Comparison of ENCODE assay signal across 15 cellular contexts in the genomic region with DNA sequence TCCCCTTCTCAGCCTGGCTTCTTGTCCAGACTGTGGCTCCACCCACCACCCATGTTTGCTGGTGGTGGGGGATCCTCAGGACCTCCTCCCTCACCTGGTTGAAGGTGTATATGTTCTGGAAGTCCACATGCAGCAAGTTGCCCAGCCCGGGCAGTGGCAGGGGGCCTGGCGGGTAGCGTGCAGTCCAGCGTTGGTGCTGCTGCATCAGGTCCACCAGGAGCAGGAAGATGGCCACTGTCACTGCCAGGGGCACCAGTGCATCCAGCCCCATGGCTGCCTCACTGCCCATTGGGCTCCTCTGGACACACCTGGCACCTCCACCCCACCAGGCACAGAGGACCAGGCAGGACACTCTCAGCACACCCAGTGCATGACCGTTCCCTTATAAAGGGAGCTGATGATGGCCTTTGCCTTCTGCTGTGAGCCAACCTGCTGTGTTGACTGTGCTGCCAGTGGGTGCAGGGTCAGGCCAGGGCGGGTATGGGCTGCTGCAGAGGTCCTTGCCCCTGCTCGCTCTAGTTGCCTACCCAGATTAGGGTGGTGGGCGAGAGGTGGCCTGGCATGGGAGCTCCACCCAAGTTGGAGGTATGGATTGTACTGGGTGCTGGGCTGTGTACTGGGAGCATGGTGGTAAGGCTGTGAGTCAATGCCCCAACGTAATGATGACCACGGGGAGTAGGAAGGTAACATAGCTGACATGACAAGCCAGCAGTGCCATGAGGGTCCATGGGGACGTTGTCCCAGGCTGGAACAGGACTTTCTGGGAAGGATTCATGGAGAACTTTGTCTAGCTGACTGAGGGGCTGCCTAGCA. TPM values are rescaled to one million over a fixed set of nuclear protein-coding genes. Genes with fewer than 3 reads are reported as not detected.
"Had no signal": no experiment of that assay in that cellular context is flagged by ENCODE, and none has a peak within 500 bp of the region (broad histone marks: within the 10 kb centered on the region; RNA-seq: fewer than 3 reads in every experiment).

No MANE protein-coding gene starts in this region.

- ATAC-seq: activated CD8-positive, alpha-beta memory T cell treated with anti-CD3 and anti-CD28 coated beads, Interleukin-2, amount 10 ng/mL, durations not matched to agents 7 days and 5 days; gastrocnemius medialis had no signal

- H3K27ac Mint-ChIP-seq: activated CD8-positive, alpha-beta memory T cell treated with anti-CD3 and anti-CD28 coated beads, Interleukin-2, amount 10 ng/mL, durations not matched to agents 7 days and 5 days had no signal

- DNase-seq: activated CD4-positive, alpha-beta T cell treated with anti-CD3 and anti-CD28 coated beads, Interleukin-2, amount 50 U/mL, for 4 hours; activated CD8-positive, alpha-beta memory T cell treated with anti-CD3 and anti-CD28 coated beads, Interleukin-2, amount 10 ng/mL, durations not matched to agents 7 days and 5 days; activated effector memory CD4-positive, alpha-beta T cell treated with anti-CD3 and anti-CD28 coated beads, Interleukin-2, amount 50 U/mL, for 16 hours; activated T-cell treated with anti-CD3 and anti-CD28 coated beads, Interleukin-2, amount 50 U/mL, for 1 hour; gastrocnemius medialis; mammary epithelial cell; naive B cell; stimulated activated CD4-positive, alpha-beta T cell treated with anti-CD3 and anti-CD28 coated beads, Interleukin-4, amount 100 ng/mL, for 4 hours; stimulated activated CD8-positive, alpha-beta memory T cell treated with anti-CD3 and anti-CD28 coated beads, Interleukin-4, amount 100 ng/mL, for 48 hours; stomach; testis had no signal

- H3K27ac ChIP-seq: gastrocnemius medialis, neutrophil, SJSA1, stomach, testis had no signal

- H3K9me3 ChIP-seq: gastrocnemius medialis, neutrophil, SJSA1, stomach, testis had no signal

- H3K27me3 Mint-ChIP-seq: activated CD8-positive, alpha-beta memory T cell treated with anti-CD3 and anti-CD28 coated beads, Interleukin-2, amount 10 ng/mL, durations not matched to agents 7 days and 5 days; naive B cell had no signal

- FAIRE-seq: islet of Langerhans had no signal

- H3K27me3 ChIP-seq: gastrocnemius medialis, neutrophil, SJSA1, stomach, testis had no signal

- H3K4me3 ChIP-seq: gastrocnemius medialis, SJSA1, stomach, testis had no signal

- H3K4me1 Mint-ChIP-seq: activated CD8-positive, alpha-beta memory T cell treated with anti-CD3 and anti-CD28 coated beads, Interleukin-2, amount 10 ng/mL, durations not matched to agents 7 days and 5 days; naive B cell had no signal

- H3K4me1 ChIP-seq: SJSA1, stomach, testis had no signal

- H3K36me3 ChIP-seq: gastrocnemius medialis, SJSA1 had no signal

- H3K4me3 Mint-ChIP-seq: activated CD8-positive, alpha-beta memory T cell treated with anti-CD3 and anti-CD28 coated beads, Interleukin-2, amount 10 ng/mL, durations not matched to agents 7 days and 5 days; naive B cell had no signal

- H3K9me3 Mint-ChIP-seq: naive B cell had no signal

RNA-seq across cellular contexts. Expression of gene CYP2D6, which starts 24.3 kb away (rescaled TPM):
- total RNA-seq: skeletal muscle tissue had no signal
